Comparison of ENCODE assay signal across 24 cellular contexts in genomic region chr5:62017092-62017491, GRCh38.
"Had no signal": no experiment of that assay in that cellular context is flagged by ENCODE, and none has a peak within 500 bp of the region (broad histone marks: within the 10 kb centered on the region; RNA-seq: fewer than 3 reads in every experiment).

No MANE protein-coding gene starts in this region.

- H3K36me3 ChIP-seq: ascending aorta, gastroesophageal sphincter, heart left ventricle, left lung, right atrium auricular region, tibial nerve had no signal

- H3K27me3 ChIP-seq: ascending aorta, gastroesophageal sphincter, left lung, right atrium auricular region, tibial nerve had no signal

- H3K4me3 Mint-ChIP-seq: activated B cell treated with CpG ODN at 0.5 μM for 24 hours; activated CD4-positive, alpha-beta memory T cell treated with anti-CD3 and anti-CD28 coated beads, Interleukin-2, amount 10 ng/mL, durations not matched to agents 7 days and 5 days; activated CD8-positive, alpha-beta memory T cell treated with anti-CD3 and anti-CD28 coated beads, Interleukin-2, amount 10 ng/mL, durations not matched to agents 7 days and 5 days; activated naive CD4-positive, alpha-beta T cell treated with anti-CD3 and anti-CD28 coated beads for 36 hours; effector memory CD8-positive, alpha-beta T cell; naive B cell; neural crest cell; T-cell had no signal

- ATAC-seq: activated CD8-positive, alpha-beta memory T cell treated with anti-CD3 and anti-CD28 coated beads, Interleukin-2, amount 10 ng/mL, durations not matched to agents 7 days and 5 days; effector memory CD8-positive, alpha-beta T cell; gastroesophageal sphincter; heart left ventricle; left lung; mucosa of descending colon; stimulated activated naive CD8-positive, alpha-beta T cell treated with anti-CD3 and anti-CD28 coated beads, Interleukin-15, Interleukin-2, amounts not matched to agents 100 U/mL and 50 U/mL, for 24 hours; T-cell had no signal

- DNase-seq: activated B cell treated with CpG ODN at 0.5 μM for 24 hours; activated CD4-positive, alpha-beta memory T cell treated with anti-CD3 and anti-CD28 coated beads, Interleukin-2, amount 10 ng/mL, durations not matched to agents 7 days and 5 days; activated CD4-positive, alpha-beta T cell treated with anti-CD3 and anti-CD28 coated beads for 48 hours; activated CD8-positive, alpha-beta memory T cell treated with anti-CD3 and anti-CD28 coated beads, Interleukin-2, amount 10 ng/mL, durations not matched to agents 7 days and 5 days; activated naive CD4-positive, alpha-beta T cell treated with anti-CD3 and anti-CD28 coated beads for 36 hours; activated T-cell treated with anti-CD3 and anti-CD28 coated beads, Interleukin-2, amount 50 U/mL, for 1 hour; dermis blood vessel endothelial cell; effector memory CD8-positive, alpha-beta T cell; heart left ventricle; left lung; mesenchymal stem cell; mucosa of descending colon; naive B cell; stimulated activated naive CD8-positive, alpha-beta T cell treated with anti-CD3 and anti-CD28 coated beads, Interleukin-15, Interleukin-2, amounts not matched to agents 100 U/mL and 50 U/mL, for 24 hours; T-cell; T-helper 9 cell had no signal

- H3K4me1 Mint-ChIP-seq: activated B cell treated with CpG ODN at 0.5 μM for 24 hours; activated CD4-positive, alpha-beta memory T cell treated with anti-CD3 and anti-CD28 coated beads, Interleukin-2, amount 10 ng/mL, durations not matched to agents 7 days and 5 days; activated CD8-positive, alpha-beta memory T cell treated with anti-CD3 and anti-CD28 coated beads, Interleukin-2, amount 10 ng/mL, durations not matched to agents 7 days and 5 days; naive B cell; neural crest cell; T-cell had no signal

- H3K36me3 Mint-ChIP-seq: activated CD8-positive, alpha-beta memory T cell treated with anti-CD3 and anti-CD28 coated beads, Interleukin-2, amount 10 ng/mL, durations not matched to agents 7 days and 5 days; naive B cell; T-cell had no signal

- H3K27me3 Mint-ChIP-seq: activated B cell treated with CpG ODN at 0.5 μM for 24 hours; activated CD4-positive, alpha-beta memory T cell treated with anti-CD3 and anti-CD28 coated beads, Interleukin-2, amount 10 ng/mL, durations not matched to agents 7 days and 5 days; activated CD8-positive, alpha-beta memory T cell treated with anti-CD3 and anti-CD28 coated beads, Interleukin-2, amount 10 ng/mL, durations not matched to agents 7 days and 5 days; effector memory CD8-positive, alpha-beta T cell; naive B cell; T-cell had no signal

- H3K27ac Mint-ChIP-seq: activated B cell treated with CpG ODN at 0.5 μM for 24 hours; activated CD4-positive, alpha-beta memory T cell treated with anti-CD3 and anti-CD28 coated beads, Interleukin-2, amount 10 ng/mL, durations not matched to agents 7 days and 5 days; activated CD8-positive, alpha-beta memory T cell treated with anti-CD3 and anti-CD28 coated beads, Interleukin-2, amount 10 ng/mL, durations not matched to agents 7 days and 5 days; activated naive CD4-positive, alpha-beta T cell treated with anti-CD3 and anti-CD28 coated beads for 36 hours; activated T-helper 2 cell treated with anti-CD3 and anti-CD28 coated beads, Interferon-gamma antibody, Interleukin-2, Interleukin-4, amounts not matched to agents 10 μg/mL and 5 μg/mL and 100 μg/mL, durations not matched to agents 14 hours and 24 hours and 36 hours; effector memory CD8-positive, alpha-beta T cell; naive B cell; progenitor cell of endocrine pancreas; T-cell had no signal

- H3K4me3 ChIP-seq: ascending aorta, gastroesophageal sphincter, heart left ventricle, left lung, mucosa of descending colon, right atrium auricular region, skin epidermis, tibial nerve had no signal

- H3K4me1 ChIP-seq: ascending aorta, gastroesophageal sphincter, heart left ventricle, left lung, right atrium auricular region had no signal

- H3K27ac ChIP-seq: ascending aorta, gastroesophageal sphincter, heart left ventricle, left lung, right atrium auricular region, skin epidermis had no signal

- H3K9me3 Mint-ChIP-seq: activated B cell treated with CpG ODN at 0.5 μM for 24 hours; activated CD4-positive, alpha-beta memory T cell treated with anti-CD3 and anti-CD28 coated beads, Interleukin-2, amount 10 ng/mL, durations not matched to agents 7 days and 5 days; activated naive CD4-positive, alpha-beta T cell treated with anti-CD3 and anti-CD28 coated beads for 36 hours; activated T-helper 2 cell treated with anti-CD3 and anti-CD28 coated beads, Interferon-gamma antibody, Interleukin-2, Interleukin-4, amounts not matched to agents 10 μg/mL and 5 μg/mL and 100 μg/mL, durations not matched to agents 14 hours and 24 hours and 36 hours; effector memory CD8-positive, alpha-beta T cell; neural crest cell had no signal

- H3K9me3 ChIP-seq: ascending aorta, gastroesophageal sphincter, left lung, mucosa of descending colon, right atrium auricular region, tibial nerve had no signal
